9 cellular contexts compared by ENCODE assay signal in the genomic region with DNA sequence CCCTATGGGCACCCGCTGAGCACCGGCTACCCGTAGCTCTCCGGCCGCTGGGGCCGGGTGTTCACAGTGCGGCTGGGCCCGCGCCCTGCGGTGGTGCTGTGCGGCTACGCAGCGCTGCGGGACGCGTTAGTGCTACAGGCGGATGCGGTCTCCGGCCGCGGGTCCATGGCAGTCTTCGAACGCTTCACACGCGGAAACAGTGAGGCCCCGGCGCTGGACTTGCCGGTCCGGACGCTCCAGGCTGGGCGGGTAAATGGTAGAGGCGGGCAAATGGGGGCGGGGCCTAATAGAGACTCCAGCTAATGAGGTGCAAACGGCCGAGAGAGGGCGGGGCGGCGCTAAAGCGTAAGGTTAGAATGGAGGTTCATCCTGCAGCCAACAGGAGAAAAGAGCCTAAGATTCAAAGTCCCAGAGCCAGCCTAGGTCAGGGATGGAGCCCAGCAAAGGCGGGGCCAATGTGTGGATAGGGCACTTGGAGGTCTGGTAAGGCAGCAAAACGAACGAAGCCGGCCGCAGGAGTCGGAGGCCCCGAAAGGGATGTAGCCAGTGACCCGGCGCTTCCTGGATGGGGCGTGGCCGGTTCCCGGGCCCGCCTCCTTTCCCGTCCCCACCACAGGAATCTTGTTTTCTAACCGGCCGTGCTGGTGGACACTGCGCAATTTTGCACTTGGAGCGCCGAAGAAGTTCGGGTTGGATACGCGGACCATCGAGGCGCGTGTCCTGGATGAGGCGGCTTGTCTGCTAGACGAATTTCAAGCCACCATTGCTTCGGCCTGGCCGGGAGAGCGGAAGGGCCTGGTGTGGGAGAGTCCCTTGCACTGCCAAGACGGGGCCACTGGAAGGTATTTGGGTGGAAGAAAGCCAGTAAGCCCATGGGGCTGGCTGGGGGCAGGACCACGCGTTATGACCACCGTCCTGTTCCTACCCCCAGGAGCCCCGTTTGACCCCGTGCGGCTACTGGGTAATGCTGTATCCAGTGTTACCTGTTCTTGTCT. TPM values are rescaled to one million over a fixed set of nuclear protein-coding genes. Genes with fewer than 3 reads are reported as not detected.
DNase-seq lines count a peak whose midpoint lies in the region; ATAC-seq, FAIRE-seq and TF ChIP-seq lines count a peak whose summit lies in the region.
"Not testable (repeated sequence)": the region's sequence is repeated elsewhere in the genome, so short reads cannot be mapped to it uniquely, and the experiment has no call there.
"Had no signal": no experiment of that assay in that cellular context is flagged by ENCODE, and none has a peak within 500 bp of the region (broad histone marks: within the 10 kb centered on the region; RNA-seq: fewer than 3 reads in every experiment).

No MANE protein-coding gene starts in this region.

- H3K27ac ChIP-seq in duodenal mucosa (ENCODE audit: low read depth, low read length) = peak overlapping the region; percentile 42
- not testable (repeated sequence) for H3K27ac ChIP-seq in right atrium auricular region; urinary bladder (ENCODE audit: low read depth)
- peak overlapping the region; percentile 50 to 83 for H3K27ac ChIP-seq in small intestine (ENCODE audit: low read depth in 1 of 2, low read length in 1 of 2)

- H3K9me3 ChIP-seq in duodenal mucosa (ENCODE audit: control insufficient read depth in 1 of 2, low read length in 2 of 2); right atrium auricular region; small intestine (ENCODE audit: control insufficient read depth, low read depth): not testable (repeated sequence)

- WGBS in small intestine, 3 donors = 14 to 16% (median 14%) methylated on average over 42 to 74 of the region's 76 CpGs
- 11% methylated on average over 72 of the region's 76 CpGs for WGBS in urinary bladder

- DNase-seq in activated effector memory CD4-positive, alpha-beta T cell treated with Interleukin-2 at 50 U/mL for 16 hours = peak; percentile 27
- DNase-seq in right atrium auricular region (ENCODE audit: low spot score) = peak; percentile 59
- DNase-seq in mucosa of gallbladder (ENCODE audit: low spot score) = peak; percentile 77
- peak; percentile 62 for DNase-seq in small intestine

- H3K4me1 ChIP-seq in duodenal mucosa (ENCODE audit: control insufficient read depth in 1 of 2, insufficient read depth in 2 of 2, low read length in 2 of 2); right atrium auricular region; small intestine (ENCODE audit: control insufficient read depth in 2 of 2, insufficient read depth in 1 of 2, low read depth in 1 of 2, low read length in 1 of 2); urinary bladder (ENCODE audit: insufficient read depth): not testable (repeated sequence)

- not testable (repeated sequence) for H3K9ac ChIP-seq in duodenal mucosa (ENCODE audit: low read depth in 1 of 2, low read length in 2 of 2)

- TF ChIP-seq CTCF in right atrium auricular region (IDR thresholded peaks at IDR 0.05) = not testable (repeated sequence)

- ATAC-seq in GM21447 (IDR thresholded peaks at IDR 0.05; ENCODE audit: unreplicated experiment) (peak; percentile 69), SK-N-SH treated with all-trans-retinoic acid at 6 μM for 48 hours (peak; percentile 87)

- peak overlapping the region; percentile 29 to 68 for H3K4me3 ChIP-seq in duodenal mucosa (ENCODE audit: low read depth in 1 of 2, low read length in 2 of 2)
- peak overlapping the region; percentile 39 to 53 for H3K4me3 ChIP-seq in right atrium auricular region
- H3K4me3 ChIP-seq in small intestine (ENCODE audit: low read depth in 1 of 2, low read length in 2 of 2) = peak overlapping the region in 1 of 2 donors; percentile 51
- H3K4me3 ChIP-seq in urinary bladder (ENCODE audit: low read depth, low read length) = peak overlapping the region; percentile 10

- H3K36me3 ChIP-seq in duodenal mucosa (ENCODE audit: control insufficient read depth in 1 of 2, insufficient read depth in 2 of 2, low read length in 2 of 2); right atrium auricular region; small intestine (ENCODE audit: control insufficient read depth in 2 of 2, insufficient read depth in 2 of 2, low read length in 2 of 2); urinary bladder (ENCODE audit: insufficient read depth): not testable (repeated sequence)

- FAIRE-seq in small intestine (lab: Jason Lieb, UNC) = peak; percentile 64

- H3K27me3 ChIP-seq in duodenal mucosa (ENCODE audit: control insufficient read depth in 1 of 2, insufficient read depth in 2 of 2, low read length in 2 of 2); right atrium auricular region; small intestine (ENCODE audit: control insufficient read depth in 2 of 2, insufficient read depth in 2 of 2, low read length in 2 of 2): not testable (repeated sequence)

RNA-seq across cellular contexts. Expression of gene CYP2F1, which starts 21.5 kb away (rescaled TPM):
- total RNA-seq in right atrium auricular region = not detected
- total RNA-seq in mucosa of gallbladder = not detected
- polyA plus RNA-seq in small intestine = not detected
- not detected for total RNA-seq in urinary bladder
- polyA plus RNA-seq in urinary bladder = not detected
- total RNA-seq: NCI-H460 had no signal

RNA-seq across cellular contexts. Expression of gene CYP2A13, which starts 47.4 kb away (rescaled TPM):
- total RNA-seq in right atrium auricular region = not detected
- total RNA-seq in mucosa of gallbladder = 0.40 TPM
- polyA plus RNA-seq in small intestine = not detected
- not detected for total RNA-seq in urinary bladder
- 0.05 TPM for polyA plus RNA-seq in urinary bladder
- total RNA-seq: NCI-H460 had no signal

RNA-seq across cellular contexts. Expression of gene CYP2S1, which starts 57.3 kb away (rescaled TPM):
- 1 to 10 TPM in 1 of 2 donors, under 1 TPM in 1; 0.59 to 1.6 TPM for total RNA-seq in right atrium auricular region
- total RNA-seq in mucosa of gallbladder = 90.1 TPM
- polyA plus RNA-seq in small intestine = 10 to 100 TPM; 33.7 to 76.7 (median 57.0) TPM
- total RNA-seq in urinary bladder = 0.53 TPM
- polyA plus RNA-seq in urinary bladder = 3.9 TPM

Comparison
In these comparisons a context has a peak if more than half of its experiments do, and no peak if none do; other contexts are left out.
1. DNase-seq: peak in every context shown above with its lines; median percentile 77 in mucosa of gallbladder; 62 in small intestine; 59 in right atrium auricular region; 27 in activated effector memory CD4-positive, alpha-beta T cell treated with Interleukin-2 at 50 U/mL for 16 hours.
2. RNA of gene CYP2S1, which starts 57.3 kb away (total RNA-seq): 90.1 TPM in mucosa of gallbladder (single experiment); 0.59 to 1.6 TPM in right atrium auricular region and 0.53 TPM in urinary bladder (single experiment); every median in the first group is over 10 times any median in the second.